12 cellular contexts compared by ENCODE assay signal in genomic region chr22:45082795-45083194, GRCh38.
A peak's percentile ranks its signal among the peaks of the same experiment; 100 is the strongest.
DNase-seq lines count a peak whose midpoint lies in the region; ATAC-seq, FAIRE-seq and TF ChIP-seq lines count a peak whose summit lies in the region.
"Had no signal": no experiment of that assay in that cellular context is flagged by ENCODE, and none has a peak within 500 bp of the region (broad histone marks: within the 10 kb centered on the region; RNA-seq: fewer than 3 reads in every experiment).

No MANE protein-coding gene starts in this region.

- no peaks in the 10 kb centered on the region for H3K9me3 ChIP-seq in GM12878 (replicated peaks; ENCODE audit: control insufficient read depth, insufficient read depth, low read length)

- in situ Hi-C loops in GM12878 (cut with MboI) = no loop called here

- CTCF ChIA-PET in GM12878 (lab: Yijun Ruan, JAX) = no interaction called here

- peaks cover 66% of the 10 kb centered on the region for H3K27me3 Mint-ChIP-seq in progenitor cell of endocrine pancreas

- no TSS peak for BruUV-seq in GM12878 (replicated peaks; lab: Mats Ljungman, UMichigan)

- POLR2A ChIA-PET in GM12878 (lab: Charles Lee) = no interaction called here

- no peak overlapping the region for H3K4me3 ChIP-seq in GM12878

- no peaks in the 10 kb centered on the region for H3K79me2 ChIP-seq in GM12878 (ENCODE audit: control insufficient read depth, insufficient read depth, low read length)

- H3K36me3 ChIP-seq in GM12878 (ENCODE audit: control insufficient read depth in 2 of 2, insufficient read depth in 2 of 2, low read length in 1 of 2) = no peaks in the 10 kb centered on the region

- FAIRE-seq in GM12878 (lab: Jason Lieb, UNC) = no peak

- 39% methylated on average over 9 of the region's 9 CpGs for WGBS in GM12878 (ENCODE audit: insufficient coverage, insufficient replicate concordance, low lambda C conversion rate, missing lambda C conversion rate)

- H3K4me1 Mint-ChIP-seq in progenitor cell of endocrine pancreas (ENCODE audit: low read depth) = no peaks in the 10 kb centered on the region

- no peak overlapping the region for H3K27ac Mint-ChIP-seq in progenitor cell of endocrine pancreas
- H3K27ac Mint-ChIP-seq: activated T-helper 1 cell treated with anti-CD3 and anti-CD28 coated beads, Interleukin-12 subunit alpha, Interleukin-12 subunit beta, Interleukin-2, Interleukin-4 antibody, amounts not matched to agents 30 ng/mL and 10 ng/mL and 1 ng/mL, durations not matched to agents 14 hours and 24 hours and 36 hours; memory B cell had no signal

- H3K36me3 Mint-ChIP-seq in progenitor cell of endocrine pancreas (ENCODE audit: insufficient read depth) = no peaks in the 10 kb centered on the region

- ATAC-seq in GM12878 (no peak), HG02870 (IDR thresholded peaks at IDR 0.05; ENCODE audit: unreplicated experiment) (no peak), GM21737 (IDR thresholded peaks at IDR 0.05; ENCODE audit: unreplicated experiment) (no peak)

- no peak for TF ChIP-seq POLR2A in GM12878 (IDR thresholded peaks at IDR 0.05; ENCODE audit: low read depth, low read length)

- TF ChIP-seq RAD21 in GM12878 (IDR thresholded peaks at IDR 0.05; ENCODE audit: insufficient read depth, low read depth, low read length) = no peak

- DNase-seq in SHP77 (lab: John Stamatoyannopoulos, UW) (peak; percentile 17 to 40), SHP77 treated with DMSO at 0.1 percent for 48 hours (lab: John Stamatoyannopoulos, UW) (no peak), HuH-7 (ENCODE audit: low spot score) (peak; percentile 38), GM12878 (ENCODE audit: low read depth, low spot score) (no peak), progenitor cell of endocrine pancreas (ENCODE audit: low spot score, unreplicated experiment) (no peak), OCI-M2 (lab: John Stamatoyannopoulos, UW; ENCODE audit: unreplicated experiment) (no peak)
- DNase-seq: MV-4-11, SIG-M5 had no signal

- intact Hi-C loops in GM12878 (cut with micrococcal nuclease; ENCODE audit: unreplicated experiment) = loop anchor here (5.0 kb wide), 1 partner anchor 260 kb away; no protein-coding TSS in a partner anchor

- peaks cover 0 to under 1% of the 10 kb centered on the region in 2 experiments; a peak in 2 of 4 replicates for H3K27me3 ChIP-seq in GM12878 (replicated peaks in 1 of 2; ENCODE audit: control insufficient read depth in 2 of 2, insufficient read depth in 2 of 2, low read length in 1 of 2)

- TF ChIP-seq CTCF in GM12878 (IDR thresholded peaks at IDR 0.05 in 2 of 3, conservative IDR thresholded peaks at IDR 0.05 in 1 of 3; ENCODE audit: control insufficient read depth in 2 of 3, extremely low read depth in 1 of 3, insufficient read depth in 1 of 3, low read depth in 3 of 3, low read length in 3 of 3) (peak in 2 of 3 experiments; percentile 24 to 38; a peak in 3 of 6 replicates), progenitor cell of endocrine pancreas (IDR thresholded peaks at IDR 0.05; ENCODE audit: unreplicated experiment) (peak; percentile 36)

- no peak overlapping the region for H2AFZ ChIP-seq in GM12878 (ENCODE audit: control insufficient read depth, low read depth, low read length)

- TF ChIP-seq EP300 in GM12878 (IDR thresholded peaks at IDR 0.05; ENCODE audit: borderline replicate concordance in 1 of 2, control insufficient read depth in 1 of 2, low read depth in 2 of 2, low read length in 2 of 2) = no peak

- H3K9ac ChIP-seq in GM12878 (ENCODE audit: control insufficient read depth, insufficient read depth, low read length) = no peak overlapping the region

- H3K9me3 Mint-ChIP-seq in progenitor cell of endocrine pancreas (ENCODE audit: low read depth) = peaks cover 5% of the 10 kb centered on the region

- H3K4me1 ChIP-seq in GM12878 (ENCODE audit: control insufficient read depth, insufficient read depth, low read length) = no peaks in the 10 kb centered on the region

- H3K27ac ChIP-seq in GM12878 (ENCODE audit: control insufficient read depth, insufficient read depth) = no peak overlapping the region

- SMC1A ChIA-PET in GM12878 (lab: Charles Lee; ENCODE audit: uncharacterized antibody, unreplicated experiment) = no interaction called here

- no peak overlapping the region for H3K4me2 ChIP-seq in GM12878 (ENCODE audit: control insufficient read depth, insufficient read depth)

- no peak overlapping the region for H3K4me3 Mint-ChIP-seq in progenitor cell of endocrine pancreas (ENCODE audit: low read depth)
- H3K4me3 Mint-ChIP-seq: activated T-helper 1 cell treated with anti-CD3 and anti-CD28 coated beads, Interleukin-12 subunit alpha, Interleukin-12 subunit beta, Interleukin-2, Interleukin-4 antibody, amounts not matched to agents 30 ng/mL and 10 ng/mL and 1 ng/mL, durations not matched to agents 14 hours and 24 hours and 36 hours; memory B cell had no signal

- H4K20me1 ChIP-seq in GM12878 (ENCODE audit: control insufficient read depth, insufficient read depth) = no peaks in the 10 kb centered on the region

- RAD21 ChIA-PET in GM12878 (lab: Charles Lee; ENCODE audit: unreplicated experiment) = no interaction called here

TF ChIP-seq in GM12878, 131 proteins besides CTCF, POLR2A, EP300 and RAD21:
- TF ChIP-seq SMC3 (IDR thresholded peaks at IDR 0.05; ENCODE audit: borderline replicate concordance, low read length) = 0 out of 2 replicates have a peak, but pooled peaks have one; percentile 13
- peak; percentile 88 for TF ChIP-seq SMARCA5 (IDR thresholded peaks at IDR 0.05)
- TF ChIP-seq MTA2 (IDR thresholded peaks at IDR 0.05; ENCODE audit: low read depth) = no peak

Comparison
In these comparisons a context has a peak if more than half of its experiments do, and no peak if none do; other contexts are left out.
1. DNase-seq: peak in SHP77 (2 of 2) and HuH-7 (single experiment); none in SHP77 treated with DMSO at 0.1 percent for 48 hours (single experiment), GM12878 (single experiment), progenitor cell of endocrine pancreas (single experiment) and OCI-M2 (single experiment).